In genomic region chr7:76201732-76202665, GRCh38 we compare ENCODE assay signal across 8 cellular contexts. TPM values are rescaled to one million over a fixed set of nuclear protein-coding genes. Genes with fewer than 3 reads are reported as not detected.
A peak's percentile ranks its signal among the peaks of the same experiment; 100 is the strongest.
DNase-seq lines count a peak whose midpoint lies in the region; ATAC-seq and TF ChIP-seq lines count a peak whose summit lies in the region.

TSS of gene SRRM3 (plus strand) at chr7:76201896. CDS start at chr7:76235067, 33,171 bp downstream.

- ATAC-seq in HG03442 (IDR thresholded peaks at IDR 0.05; ENCODE audit: unreplicated experiment) (peak; percentile 78), GM21528 (IDR thresholded peaks at IDR 0.05; ENCODE audit: low FRiP score, unreplicated experiment) (no peak)

- POLR2A ChIA-PET in activated CD4-positive, alpha-beta memory T cell treated with anti-CD3 and anti-CD28 coated beads for 36 hours (lab: Charles Lee) = interaction anchor here (0.5 to 0.6 kb wide), 2 partner anchors 116 to 312 kb away, joined by 3 read pairs; no protein-coding TSS in a partner anchor

- no peak within 1 kb of the TSS for H3K4me3 Mint-ChIP-seq in activated CD4-positive, alpha-beta memory T cell treated with anti-CD3 and anti-CD28 coated beads for 36 hours

- H3K27me3 Mint-ChIP-seq in activated CD4-positive, alpha-beta memory T cell treated with anti-CD3 and anti-CD28 coated beads for 36 hours = peaks cover 4% of the 10 kb centered on the region

- peak within 1 kb of the TSS in 49 of 59 donors; percentile 1 to 88 (median 69) for H3K27ac ChIP-seq in dorsolateral prefrontal cortex

- peaks cover 0 to 3% (median 0%) of the 10 kb centered on the region in 45 donors for H3K27me3 ChIP-seq in dorsolateral prefrontal cortex

- no peaks in the 10 kb centered on the region for H3K9me3 Mint-ChIP-seq in activated CD4-positive, alpha-beta memory T cell treated with anti-CD3 and anti-CD28 coated beads for 36 hours

- CTCF ChIA-PET in activated CD4-positive, alpha-beta memory T cell treated with anti-CD3 and anti-CD28 coated beads for 36 hours (lab: Charles Lee) = interaction anchor here (0.6 to 2.1 kb wide), 9 partner anchors 11 to 104 kb away, joined by 3 to 5 read pairs (median 3); no protein-coding TSS in a partner anchor

- H3K4me3 ChIP-seq in dorsolateral prefrontal cortex = peak within 1 kb of the TSS; percentile 25 to 81 (median 69)
- H3K4me3 ChIP-seq in lower leg skin (ENCODE audit: low read depth, poor library complexity, severe bottlenecking) = no peak within 1 kb of the TSS

- TF ChIP-seq CTCF in GM10266 (IDR thresholded peaks at IDR 0.05; ENCODE audit: control insufficient read depth, insufficient read depth, low read depth, missing control alignments) = peak; percentile 97
- TF ChIP-seq CTCF in dorsolateral prefrontal cortex (IDR thresholded peaks at IDR 0.05 in 54 of 56, conservative IDR thresholded peaks at IDR 0.05 in 2 of 56; ENCODE audit: low read depth in 1 of 56, partially characterized antibody in 56 of 56) = peak in 55 of 56 donors; percentile 11 to 81 (median 68)
- no peak for TF ChIP-seq CTCF in lower leg skin (IDR thresholded peaks at IDR 0.05)

- WGBS in lower leg skin, 2 donors = 0 to 2% methylated on average over 28 to 43 of the region's 57 CpGs

- intact Hi-C loops in activated CD4-positive, alpha-beta memory T cell treated with anti-CD3 and anti-CD28 coated beads for 36 hours (cut with micrococcal nuclease) = no loop called here
- intact Hi-C loops in dorsolateral prefrontal cortex (cut with DNase I) = loop anchor here in 1 of 2 donors (2.0 kb wide), 1 partner anchor 23 kb away; no protein-coding TSS in a partner anchor
- intact Hi-C loops in lower leg skin (cut with DNase I; ENCODE audit: low total_unique reads) = no loop called here

- no peak within 1 kb of the TSS for H3K27ac Mint-ChIP-seq in activated CD4-positive, alpha-beta memory T cell treated with anti-CD3 and anti-CD28 coated beads for 36 hours

- no peaks in the 10 kb centered on the region for H3K36me3 Mint-ChIP-seq in activated CD4-positive, alpha-beta memory T cell treated with anti-CD3 and anti-CD28 coated beads for 36 hours

- H3K4me1 Mint-ChIP-seq in activated CD4-positive, alpha-beta memory T cell treated with anti-CD3 and anti-CD28 coated beads for 36 hours (ENCODE audit: low read depth) = no peaks in the 10 kb centered on the region

- DNase-seq in GM10266 (ENCODE audit: extremely low spot score) = peak; percentile 91
- DNase-seq in NCI-H748 (lab: John Stamatoyannopoulos, UW; ENCODE audit: unreplicated experiment) = peak; percentile 86
- peak; percentile 88 for DNase-seq in activated CD4-positive, alpha-beta memory T cell treated with anti-CD3 and anti-CD28 coated beads for 36 hours
- DNase-seq in dorsolateral prefrontal cortex = peak; percentile 53 to 91 (median 79)
- DNase-seq in lower leg skin (ENCODE audit: low spot score in 2 of 2) = peak; percentile 28 to 91
- DNase-seq in stimulated activated CD4-positive, alpha-beta T cell treated with anti-CD3 and anti-CD28 coated beads, TNF-alpha, amount 100 ng/mL, for 1 hour (ENCODE audit: low read depth in 3 of 3, low spot score in 1 of 3) = peak; percentile 38 to 80 (median 60)

- TF ChIP-seq POLR2A in lower leg skin (IDR thresholded peaks at IDR 0.05) = no peak

RNA-seq across cellular contexts. Expression of gene SRRM3, which starts in this region (rescaled TPM):
- total RNA-seq in activated CD4-positive, alpha-beta memory T cell treated with anti-CD3 and anti-CD28 coated beads for 36 hours = not detected
- total RNA-seq in dorsolateral prefrontal cortex (100 to 1,000 TPM in 66 of 120 experiments, 10 to 100 TPM in 54; 26.3 to 163 (median 102) TPM), lower leg skin (10 to 100 TPM in 1 of 4 donors, 1 to 10 TPM in 3; 7.5 to 12.3 (median 9.4) TPM)

Comparison
In these comparisons a context has a peak if more than half of its experiments do, and no peak if none do; other contexts are left out.
1. RNA of gene SRRM3 (total RNA-seq): 26.3 to 163 TPM in dorsolateral prefrontal cortex and 7.5 to 12.3 TPM in lower leg skin; not detected in activated CD4-positive, alpha-beta memory T cell treated with anti-CD3 and anti-CD28 coated beads for 36 hours; every median in the first group is over 4 times any median in the second.
2. Peak in DNase-seq in activated CD4-positive, alpha-beta memory T cell treated with anti-CD3 and anti-CD28 coated beads for 36 hours; RNA of the gene not detected or under 1 TPM.
3. CTCF ChIP-seq: peak in GM10266 (single experiment) and dorsolateral prefrontal cortex (55 of 56); none in lower leg skin (0 of 3).
4. Peak in every context shown above with its lines, with median percentiles within 50 percentile points of each other: DNase-seq.